In the genomic region with DNA sequence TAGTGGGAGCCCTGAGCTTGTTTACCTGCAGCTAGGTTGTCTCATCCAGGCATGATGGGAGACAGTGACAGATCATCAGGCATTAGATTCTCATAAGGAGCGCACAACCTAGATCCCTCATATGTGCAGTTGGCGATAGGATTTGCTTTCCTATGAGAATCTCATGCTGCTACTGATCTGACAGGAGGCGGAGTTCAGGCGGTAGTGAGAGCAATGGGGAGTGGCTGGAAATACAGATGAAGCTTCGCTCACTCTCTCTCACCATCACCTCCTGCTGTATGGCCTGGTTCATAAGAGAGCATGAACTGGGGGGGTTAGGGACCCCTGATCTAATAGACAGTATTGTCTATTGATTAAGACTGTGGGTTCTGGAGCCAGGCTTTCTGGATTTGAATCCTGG, we compare ENCODE assay signal across 25 cellular contexts.
"Had no signal": no experiment of that assay in that cellular context is flagged by ENCODE, and none has a peak within 500 bp of the region (broad histone marks: within the 10 kb centered on the region; RNA-seq: fewer than 3 reads in every experiment).

No MANE protein-coding gene starts in this region.

- H3K4me2 ChIP-seq: hepatocyte had no signal

- H3K27me3 ChIP-seq: colonic mucosa, dorsolateral prefrontal cortex, esophagus muscularis mucosa, esophagus squamous epithelium, foreskin keratinocyte, gastrocnemius medialis, gastroesophageal sphincter, heart left ventricle, heart right ventricle, hepatocyte had no signal

- H3K27ac ChIP-seq: colonic mucosa, coronary artery, epithelial cell of prostate, esophagus muscularis mucosa, esophagus squamous epithelium, foreskin keratinocyte, gastrocnemius medialis, gastroesophageal sphincter, heart left ventricle, heart right ventricle, hepatocyte had no signal

- ATAC-seq: effector memory CD8-positive, alpha-beta T cell; esophagus mucosa; foreskin keratinocyte; gastrocnemius medialis; gastroesophageal sphincter; heart left ventricle; heart right ventricle had no signal

- H3K4me3 ChIP-seq: colonic mucosa, coronary artery, dorsolateral prefrontal cortex, esophagus muscularis mucosa, esophagus squamous epithelium, gastrocnemius medialis, gastroesophageal sphincter, heart left ventricle, heart right ventricle, hepatocyte had no signal

- DNase-seq: colonic mucosa; cortex of kidney; dermis blood vessel endothelial cell; dorsolateral prefrontal cortex; effector CD4-positive, alpha-beta T cell; effector CD8-positive, alpha-beta T cell; effector memory CD4-positive, alpha-beta T cell; effector memory CD8-positive, alpha-beta T cell; endodermal cell; erythroblast; esophagus squamous epithelium; foreskin fibroblast; foreskin keratinocyte; foreskin melanocyte; gastrocnemius medialis; glutamatergic neuron; head of caudate nucleus; heart left ventricle; heart right ventricle had no signal

- H2AFZ ChIP-seq: hepatocyte had no signal

- H3K4me1 ChIP-seq: colonic mucosa, foreskin keratinocyte had no signal

- H3K9me3 ChIP-seq: colonic mucosa, esophagus muscularis mucosa, esophagus squamous epithelium, gastrocnemius medialis, gastroesophageal sphincter, heart left ventricle, heart right ventricle had no signal

- H3K36me3 ChIP-seq: colonic mucosa had no signal
